In the genomic region with DNA sequence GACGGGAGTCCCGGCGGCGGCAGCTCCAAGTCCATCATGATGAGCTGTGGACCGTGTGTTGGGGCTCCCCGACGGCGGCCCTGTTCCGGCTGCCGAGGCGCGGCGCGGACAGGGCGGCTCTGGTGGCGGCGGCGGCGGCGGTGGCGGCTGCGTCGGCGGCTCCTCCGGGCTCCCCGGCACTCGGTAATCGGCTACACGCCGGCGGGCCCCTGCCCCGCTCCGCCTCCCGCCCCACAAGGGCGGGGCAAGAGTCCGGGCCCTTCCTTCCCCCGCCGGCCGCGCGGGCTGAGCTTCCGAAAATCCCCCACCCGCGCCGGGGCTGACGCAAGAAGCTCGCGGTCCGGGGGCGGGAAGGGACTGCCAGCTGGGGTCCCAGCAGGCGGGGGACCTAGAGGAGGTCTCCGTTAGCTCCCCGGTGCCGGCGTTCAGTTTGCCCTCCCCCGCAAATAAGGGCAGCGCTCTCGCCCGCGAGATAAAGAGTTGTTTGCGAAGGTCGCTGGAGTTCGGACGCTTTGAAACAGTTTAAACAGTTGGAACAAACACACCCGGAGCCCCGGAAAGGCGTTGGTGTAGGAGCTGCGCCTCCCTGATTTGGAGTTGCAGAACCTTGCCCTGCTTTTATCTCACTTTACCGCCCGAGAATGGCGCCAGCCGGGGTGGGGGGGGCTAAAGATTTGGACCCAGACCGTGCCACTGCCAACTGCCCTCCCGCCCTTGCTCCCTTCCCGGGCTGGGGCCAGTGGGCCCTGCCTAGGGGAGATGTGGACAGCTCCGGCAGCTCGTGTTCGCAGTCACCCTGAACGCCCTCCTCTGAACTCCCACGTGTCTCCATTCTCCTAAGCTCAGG, we compare ENCODE assay signal across 8 cellular contexts. TPM values are rescaled to one million over a fixed set of nuclear protein-coding genes. Genes with fewer than 3 reads are reported as not detected.
DNase-seq lines count a peak whose midpoint lies in the region; ATAC-seq and TF ChIP-seq lines count a peak whose summit lies in the region.

NFE2L2 (minus strand) TSS at position 189 of the 847 bp plus-strand sequence; CDS start at position 38, 151 bp downstream.

- peaks cover 30% of the 10 kb centered on the region for H3K4me1 ChIP-seq in smooth muscle cell (ENCODE audit: low read depth)

- peak within 1 kb of the TSS; percentile 43 for H2AFZ ChIP-seq in smooth muscle cell (ENCODE audit: low read depth)

- ATAC-seq in HG03159 (IDR thresholded peaks at IDR 0.05; ENCODE audit: unreplicated experiment): peak; percentile 60

- H3K9me3 ChIP-seq in smooth muscle cell (replicated peaks; ENCODE audit: low read depth): no peaks in the 10 kb centered on the region

- H4K20me1 ChIP-seq in smooth muscle cell (ENCODE audit: low read depth): peaks cover 34% of the 10 kb centered on the region

- peak within 1 kb of the TSS; percentile 99 for H3K27ac ChIP-seq in smooth muscle cell (ENCODE audit: low read depth)

- peak within 1 kb of the TSS; percentile 95 for H3K4me2 ChIP-seq in smooth muscle cell

- no peaks in the 10 kb centered on the region for H3K9me3 Mint-ChIP-seq in immature natural killer cell

- peak within 1 kb of the TSS; percentile 75 to 81 for H3K4me3 ChIP-seq in cardiac fibroblast (replicated peaks in 1 of 2; ENCODE audit: low read depth in 2 of 2, low read length in 2 of 2)
- H3K4me3 ChIP-seq in smooth muscle cell: peak within 1 kb of the TSS; percentile 91

- TF ChIP-seq POLR2A in GM18951 (IDR thresholded peaks at IDR 0.05; ENCODE audit: extremely low read depth, insufficient read depth, insufficient read length): peak; percentile 73

- DNase-seq in AG08396 (ENCODE audit: low spot score): peak; percentile 94
- peak; percentile 89 for DNase-seq in NCI-H345 (lab: John Stamatoyannopoulos, UW)
- peak; percentile 88 to 91 (median 88) for DNase-seq in activated CD4-positive, CD25-positive, alpha-beta regulatory T cell (lab: John Stamatoyannopoulos, UW)
- peak; percentile 89 to 98 for DNase-seq in cardiac fibroblast (ENCODE audit: low read depth in 2 of 2)
- peak; percentile 96 to 98 (median 96) for DNase-seq in immature natural killer cell
- DNase-seq in smooth muscle cell (lab: John Stamatoyannopoulos, UW; ENCODE audit: unreplicated experiment): peak; percentile 81

- in situ Hi-C loops in GM18951 (cut with MboI; ENCODE audit: low sequenced_read_pairs, unreplicated experiment): no loop called here

- peaks cover 35% of the 10 kb centered on the region for H3K79me2 ChIP-seq in smooth muscle cell (ENCODE audit: low read depth)

- no peaks in the 10 kb centered on the region for H3K36me3 ChIP-seq in smooth muscle cell (ENCODE audit: low read depth)

- peaks cover 52 to 60% of the 10 kb centered on the region in 2 donors for H3K4me1 Mint-ChIP-seq in immature natural killer cell

- peak within 1 kb of the TSS; percentile 94 to 99 (median 98) for H3K4me3 Mint-ChIP-seq in immature natural killer cell

- H3K27ac Mint-ChIP-seq in immature natural killer cell: peak within 1 kb of the TSS; percentile 98 to 100 (median 99)

- peaks cover 6 to 22% (median 12%) of the 10 kb centered on the region in 3 donors for H3K27me3 Mint-ChIP-seq in immature natural killer cell (ENCODE audit: low read depth in 3 of 3)

- TF ChIP-seq CTCF in cardiac fibroblast (IDR thresholded peaks at IDR 0.05; ENCODE audit: low read depth, low read length): no peak
- TF ChIP-seq CTCF in smooth muscle cell (IDR thresholded peaks at IDR 0.05; ENCODE audit: borderline replicate concordance, insufficient read depth, poor library complexity, severe bottlenecking): no peak

- no peaks in the 10 kb centered on the region for H3K27me3 ChIP-seq in smooth muscle cell (ENCODE audit: low read depth)

- H3F3A ChIP-seq in smooth muscle cell (ENCODE audit: low read depth): peaks cover 13% of the 10 kb centered on the region

- peaks cover 0 to 3% (median 0%) of the 10 kb centered on the region in 3 donors for H3K36me3 Mint-ChIP-seq in immature natural killer cell

- 1% methylated on average over 53 of the region's 80 CpGs for WGBS in smooth muscle cell (ENCODE audit: low lambda C conversion rate)

- peak within 1 kb of the TSS; percentile 99 for H3K9ac ChIP-seq in smooth muscle cell (ENCODE audit: low read depth)

RNA-seq across cellular contexts. Expression of gene NFE2L2, which starts in this region (rescaled TPM):
- polyA plus RNA-seq in immature natural killer cell (10 to 100 TPM; 36.9 to 50.2 (median 41.2) TPM), smooth muscle cell (64.4 and 68.9 TPM in 2 replicates)
- total RNA-seq in smooth muscle cell: 110 and 118 TPM in 2 replicates

Comparison
In these comparisons a context has a peak if more than half of its experiments do, and no peak if none do; other contexts are left out.
1. Peak in every context shown above with its lines: DNase-seq, ATAC-seq, H3K4me3 ChIP-seq and H3K27ac ChIP-seq.